Comparison of ENCODE assay signal across 1 cellular context in genomic region chr5:124343021-124343420, GRCh38.
TF ChIP-seq lines count a peak whose summit lies in the region.

No MANE protein-coding gene starts in this region.

TF ChIP-seq in GM23338, 12 proteins besides CTCF, POLR2A, EP300 and RAD21 (continued from another document):
- TF ChIP-seq ZNF462 (CRISPR knock-in tag; IDR thresholded peaks at IDR 0.05): no peak
- no peak for TF ChIP-seq NANOG (IDR thresholded peaks at IDR 0.05; ENCODE audit: borderline replicate concordance)
- no peak for TF ChIP-seq CREB1 (CRISPR knock-in tag; IDR thresholded peaks at IDR 0.05; ENCODE audit: low read depth)
